ENCODE assay signal across 25 cellular contexts in genomic region chrX:101080326-101080725, GRCh38. TPM values are rescaled to one million over a fixed set of nuclear protein-coding genes. Genes with fewer than 3 reads are reported as not detected.
DNase-seq lines count a peak whose midpoint lies in the region; ATAC-seq and TF ChIP-seq lines count a peak whose summit lies in the region.
"Had no signal": no experiment of that assay in that cellular context is flagged by ENCODE, and none has a peak within 500 bp of the region (broad histone marks: within the 10 kb centered on the region; RNA-seq: fewer than 3 reads in every experiment).

No MANE protein-coding gene starts in this region.

- H3K9me3 ChIP-seq in iPS-15b (ENCODE audit: control insufficient read depth, insufficient read depth, low read length) (no peaks in the 10 kb centered on the region), right atrium auricular region (no peaks in the 10 kb centered on the region)
- H3K9me3 ChIP-seq: body of pancreas, colonic mucosa, ovary, SJCRH30 had no signal

- peaks cover 8% of the 10 kb centered on the region; the same call in 1 of the 2 replicates for H3K4me1 ChIP-seq in GM23338 (ENCODE audit: insufficient read depth)
- H3K4me1 ChIP-seq in iPS-15b (ENCODE audit: control insufficient read depth, insufficient read depth, low read length), result peaks cover 2% of the 10 kb centered on the region
- no peaks in the 10 kb centered on the region for H3K4me1 ChIP-seq in rectal smooth muscle tissue (ENCODE audit: control insufficient read depth, insufficient read depth, low read length)
- H3K4me1 ChIP-seq in right atrium auricular region, result no peaks in the 10 kb centered on the region
- H3K4me1 ChIP-seq: body of pancreas, colonic mucosa, SJCRH30 had no signal

- H3K4me2 ChIP-seq in GM23338, result peak overlapping the region; percentile 87; the same call in 1 of the 2 replicates

- H3K9ac ChIP-seq in iPS-15b (ENCODE audit: low read depth, low read length), result no peak overlapping the region
- H3K9ac ChIP-seq in rectal smooth muscle tissue (ENCODE audit: low read length), result no peak overlapping the region

- H3K36me3 ChIP-seq in GM23338 (ENCODE audit: insufficient read depth) (no peaks in the 10 kb centered on the region), iPS-15b (ENCODE audit: control insufficient read depth, insufficient read depth, low read length) (no peaks in the 10 kb centered on the region), rectal smooth muscle tissue (ENCODE audit: control insufficient read depth, insufficient read depth, low read length) (no peaks in the 10 kb centered on the region), right atrium auricular region (no peaks in the 10 kb centered on the region)
- H3K36me3 ChIP-seq: colonic mucosa, ovary, SJCRH30 had no signal

- ATAC-seq in GM23338, result no peak
- no peak for ATAC-seq in HG02885 (IDR thresholded peaks at IDR 0.05; ENCODE audit: poor library complexity, unreplicated experiment)
- no peak for ATAC-seq in HG03469 (IDR thresholded peaks at IDR 0.05; ENCODE audit: unreplicated experiment)
- ATAC-seq: activated T-cell treated with anti-CD3 and anti-CD28 coated beads, Interleukin-2, amount 50 U/mL, for 72 hours; body of pancreas; GM12878; HCT116; left ventricle myocardium superior; Panc1 had no signal

- H3K27me3 Mint-ChIP-seq in GM23338 (ENCODE audit: insufficient read depth, low read depth, poor library complexity), result peaks cover 12% of the 10 kb centered on the region

- no peak for DNase-seq in GM23338 (ENCODE audit: low spot score)
- no peak for DNase-seq in astrocyte of the cerebellum (ENCODE audit: low read depth)
- no peak for DNase-seq in right atrium auricular region (ENCODE audit: low spot score)
- DNase-seq in amniotic stem cell (lab: John Stamatoyannopoulos, UW), result no peak
- DNase-seq: ACHN; activated CD8-positive, alpha-beta memory T cell treated with anti-CD3 and anti-CD28 coated beads for 24 hours; activated naive CD4-positive, alpha-beta T cell treated with anti-CD3 and anti-CD28 coated beads, Interleukin-2, amount 50 U/mL, for 16 hours; activated T-cell treated with anti-CD3 and anti-CD28 coated beads, Interleukin-2, amount 50 U/mL, for 72 hours; body of pancreas; CD4-positive, CD25-positive, alpha-beta regulatory T cell; colonic mucosa; left ventricle myocardium superior; MM.1S; NCI-H2227 treated with DMSO at 0.1 percent for 48 hours; ovary; SJCRH30 had no signal

- H3K4me3 ChIP-seq in GM23338 (peak overlapping the region; percentile 80), astrocyte of the cerebellum (ENCODE audit: low read depth, low read length) (peak overlapping the region; percentile 52), iPS-15b (ENCODE audit: low read depth, low read length) (peak overlapping the region; percentile 65), rectal smooth muscle tissue (ENCODE audit: low read length) (peak overlapping the region; percentile 48), right atrium auricular region (no peak overlapping the region)
- H3K4me3 ChIP-seq: body of pancreas, colonic mucosa, GM12878, SJCRH30 had no signal

- H3F3A ChIP-seq in GM23338 (replicated peaks; ENCODE audit: low read depth), result no peaks in the 10 kb centered on the region

- in situ Hi-C loops in astrocyte of the cerebellum (cut with HindIII; ENCODE audit: low sequenced_read_pairs), result no loop called here

- H3K79me2 ChIP-seq in GM23338 (replicated peaks; ENCODE audit: insufficient read depth), result no peaks in the 10 kb centered on the region

- H3K9me2 ChIP-seq in GM23338 (ENCODE audit: insufficient read depth), result no peaks in the 10 kb centered on the region

- H3K4me1 Mint-ChIP-seq in GM23338, result peaks cover 15% of the 10 kb centered on the region

- no peaks in the 10 kb centered on the region for H3K27me3 ChIP-seq in GM23338 (ENCODE audit: insufficient read depth)
- peaks cover 5% of the 10 kb centered on the region for H3K27me3 ChIP-seq in iPS-15b (ENCODE audit: control insufficient read depth, insufficient read depth, low read length)
- H3K27me3 ChIP-seq in rectal smooth muscle tissue (ENCODE audit: control insufficient read depth, insufficient read depth, low read length), result no peaks in the 10 kb centered on the region
- H3K27me3 ChIP-seq in right atrium auricular region, result no peaks in the 10 kb centered on the region
- H3K27me3 ChIP-seq: body of pancreas, colonic mucosa, ovary, SJCRH30 had no signal

- H4K20me1 ChIP-seq in GM23338 (replicated peaks; ENCODE audit: insufficient read depth), result no peaks in the 10 kb centered on the region

- no peak for TF ChIP-seq CTCF in GM23338 (conservative IDR thresholded peaks at IDR 0.05; ENCODE audit: low read depth in 2 of 2)
- no peak for TF ChIP-seq CTCF in astrocyte of the cerebellum (IDR thresholded peaks at IDR 0.05; ENCODE audit: low read depth, low read length, missing control alignments)
- TF ChIP-seq CTCF in right atrium auricular region (IDR thresholded peaks at IDR 0.05), result no peak

- H3K27ac ChIP-seq in GM23338 (ENCODE audit: low read depth), result no peak overlapping the region
- peak overlapping the region; percentile 48 for H3K27ac ChIP-seq in rectal smooth muscle tissue (ENCODE audit: low read depth, low read length)
- H3K27ac ChIP-seq in right atrium auricular region, result no peak overlapping the region
- H3K27ac ChIP-seq: body of pancreas, colonic mucosa, ovary, SJCRH30 had no signal

- no peak overlapping the region for H2AFZ ChIP-seq in GM23338

- no peaks in the 10 kb centered on the region; the same call in 2 of the 3 replicates for H3K36me3 Mint-ChIP-seq in GM23338 (ENCODE audit: low read depth)
- H3K36me3 Mint-ChIP-seq: CD4-positive, CD25-positive, alpha-beta regulatory T cell had no signal

- no peaks in the 10 kb centered on the region for H3K9me3 Mint-ChIP-seq in GM23338
- H3K9me3 Mint-ChIP-seq: activated T-cell treated with anti-CD3 and anti-CD28 coated beads, Interleukin-2, amount 50 U/mL, for 72 hours; T-helper 2 cell treated with Interferon-gamma antibody and Interleukin-4, amounts not matched to agents 5 μg/mL and 100 μg/mL, for 36 hours had no signal

- H3K27ac Mint-ChIP-seq in GM23338, result no peak overlapping the region
- H3K27ac Mint-ChIP-seq: activated T-cell treated with anti-CD3 and anti-CD28 coated beads, Interleukin-2, amount 50 U/mL, for 72 hours; CD4-positive, CD25-positive, alpha-beta regulatory T cell; T-helper 2 cell treated with Interferon-gamma antibody and Interleukin-4, amounts not matched to agents 5 μg/mL and 100 μg/mL, for 36 hours had no signal

- H3K4me3 Mint-ChIP-seq in GM23338, result peak overlapping the region; percentile 91; the same call in 2 of the 3 replicates
- H3K4me3 Mint-ChIP-seq: activated T-cell treated with anti-CD3 and anti-CD28 coated beads, Interleukin-2, amount 50 U/mL, for 72 hours; CD4-positive, CD25-positive, alpha-beta regulatory T cell; T-helper 2 cell treated with Interferon-gamma antibody and Interleukin-4, amounts not matched to agents 5 μg/mL and 100 μg/mL, for 36 hours had no signal

TF ChIP-seq in GM23338, 12 proteins besides CTCF, POLR2A, EP300 and RAD21:
- TF ChIP-seq ZNF331 (CRISPR knock-in tag; IDR thresholded peaks at IDR 0.05; ENCODE audit: low read depth), result no peak
- TF ChIP-seq POLR2AphosphoS5 (IDR thresholded peaks at IDR 0.05; ENCODE audit: low read depth), result no peak
- no peak for TF ChIP-seq CREB1 (CRISPR knock-in tag; IDR thresholded peaks at IDR 0.05; ENCODE audit: low read depth)

RNA-seq across cellular contexts. Expression of gene TMEM35A, which starts 1.6 kb away (rescaled TPM):
- total RNA-seq in GM23338 (2014; rRNA removed; shearing (Covaris generic)), result 4.4 and 5.8 TPM in 2 replicates
- polyA plus RNA-seq in GM23338 (2016; fragmentation: Nextera tagmentation; extraction: Ambion mirVana), result 4.2 and 4.3 TPM in 2 replicates
- under 1 TPM in 1 of 2 donors, not detected in 1; 0.33 TPM for total RNA-seq in right atrium auricular region
- total RNA-seq: CD4-positive, CD25-positive, alpha-beta regulatory T cell; GM12878; mononuclear cell had no signal
- polyA plus RNA-seq: CD4-positive, CD25-positive, alpha-beta regulatory T cell; GM12878 had no signal

RNA-seq across cellular contexts. Expression of gene CENPI, which starts 17.7 kb away (rescaled TPM):
- total RNA-seq in GM23338 (2014; rRNA removed; shearing (Covaris generic)), result 30.8 and 41.3 TPM in 2 replicates
- polyA plus RNA-seq in GM23338 (2016; fragmentation: Nextera tagmentation; extraction: Ambion mirVana), result 5.2 and 7.2 TPM in 2 replicates
- total RNA-seq in right atrium auricular region, result under 1 TPM; 0.16 to 0.63 TPM

RNA-seq across cellular contexts. Expression of gene TRMT2B, which starts 28.4 kb away (rescaled TPM):
- total RNA-seq in GM23338 (2014; rRNA removed; shearing (Covaris generic)), result 18.6 and 25.9 TPM in 2 replicates
- 5.4 and 6.5 TPM in 2 replicates for polyA plus RNA-seq in GM23338 (2016; fragmentation: Nextera tagmentation; extraction: Ambion mirVana)
- total RNA-seq in right atrium auricular region, result 10 to 100 TPM; 14.0 to 19.1 TPM

Comparison
In these comparisons a context has a peak if more than half of its experiments do, and no peak if none do; other contexts are left out.
1. H3K4me3 ChIP-seq: peak in GM23338 (single experiment), astrocyte of the cerebellum (single experiment), iPS-15b (single experiment) and rectal smooth muscle tissue (single experiment); none in right atrium auricular region (0 of 2).
2. RNA of gene CENPI, which starts 17.7 kb away (total RNA-seq): 30.8 to 41.3 TPM in GM23338; 0.16 to 0.63 TPM in right atrium auricular region; every median in the first group is over 10 times any median in the second.